In the genomic region with DNA sequence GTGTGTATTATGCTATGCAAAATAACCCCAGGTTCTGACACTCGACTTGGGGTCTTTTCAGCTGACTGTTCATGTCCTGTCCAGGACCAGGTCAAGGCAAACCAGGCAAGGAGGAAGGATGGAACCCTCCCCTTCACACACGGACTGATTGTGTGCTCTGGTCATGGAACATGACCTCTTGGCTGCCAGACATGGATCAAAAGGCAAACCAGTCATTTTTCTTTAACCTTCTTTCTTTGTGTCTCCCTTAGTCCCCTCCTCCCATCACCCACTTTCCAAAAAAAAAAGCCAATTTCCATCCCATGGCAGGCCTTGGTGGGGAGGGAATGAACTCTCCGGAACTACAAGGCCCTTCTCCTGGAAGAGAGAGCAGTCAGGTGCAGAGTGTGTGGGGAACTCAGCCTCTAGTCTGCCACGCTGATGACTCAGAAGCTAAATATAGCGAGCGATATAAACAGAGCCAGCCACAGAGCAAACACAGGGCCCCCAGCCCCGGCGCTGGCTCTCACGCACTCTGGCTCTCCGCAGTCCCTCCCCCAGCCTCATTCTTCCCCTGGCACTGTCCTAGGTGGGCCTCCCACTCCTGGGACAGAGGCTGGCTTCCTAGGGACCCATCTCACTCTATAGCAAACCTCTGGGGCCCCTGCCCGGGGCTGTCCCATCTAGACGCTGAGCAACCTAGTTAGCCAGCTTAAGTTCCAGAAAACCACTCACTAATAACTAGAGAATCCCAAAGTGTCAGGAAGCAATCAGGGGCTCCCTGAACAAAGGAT, we compare ENCODE assay signal across 8 cellular contexts. TPM values are rescaled to one million over a fixed set of nuclear protein-coding genes. Genes with fewer than 3 reads are reported as not detected.
DNase-seq lines count a peak whose midpoint lies in the region; ATAC-seq and TF ChIP-seq lines count a peak whose summit lies in the region.

No MANE protein-coding gene starts in this region.

- peak overlapping the region; percentile 65; the same call in 1 of the 2 replicates for H3K27ac ChIP-seq in ACC112 (ENCODE audit: low read depth, low read length)
- H3K27ac ChIP-seq in breast epithelium, result peak overlapping the region; percentile 89 to 92

- DNase-seq in NCI-H2029 (lab: John Stamatoyannopoulos, UW), result peak; percentile 75
- peak; percentile 84 for DNase-seq in UCSD-AML1 (lab: John Stamatoyannopoulos, UW; ENCODE audit: unreplicated experiment)
- peak; percentile 64 to 69 for DNase-seq in breast epithelium (ENCODE audit: low spot score in 2 of 2)
- peak; percentile 92 for DNase-seq in kidney glomerular epithelial cell (lab: John Stamatoyannopoulos, UW)
- DNase-seq in stimulated activated CD4-positive, alpha-beta T cell treated with anti-CD3 and anti-CD28 coated beads, Interleukin-1b, Interleukin-23, amount 100 ng/mL, for 4 hours (ENCODE audit: low read depth in 2 of 2), result peak; percentile 53 to 60

- H3K4me3 ChIP-seq in ACC112 (ENCODE audit: low read depth, low read length), result no peak overlapping the region
- H3K4me3 ChIP-seq in breast epithelium, result peak overlapping the region in 1 of 3 donors; percentile 51

- H3K27me3 ChIP-seq in ACC112 (ENCODE audit: insufficient read depth, low read length), result no peaks in the 10 kb centered on the region
- H3K27me3 ChIP-seq in breast epithelium, result no peaks in the 10 kb centered on the region

- no peaks in the 10 kb centered on the region for H3K36me3 ChIP-seq in ACC112 (ENCODE audit: insufficient read depth, low read length)
- H3K36me3 ChIP-seq in breast epithelium, result no peaks in the 10 kb centered on the region

- no peak for TF ChIP-seq CTCF in breast epithelium (IDR thresholded peaks at IDR 0.05)

- intact Hi-C loops in breast epithelium (cut with DNase I; ENCODE audit: low total_unique reads), result no loop called here

- no peaks in the 10 kb centered on the region for H3K9me3 ChIP-seq in breast epithelium

- TF ChIP-seq POLR2A in breast epithelium (IDR thresholded peaks at IDR 0.05), result no peak

- H2AFZ ChIP-seq in ACC112 (ENCODE audit: low read length, unreplicated experiment), result no peak overlapping the region

- no peaks in the 10 kb centered on the region for H3K79me2 ChIP-seq in ACC112 (ENCODE audit: control insufficient read depth, insufficient read depth, low read length, unreplicated experiment)

- peak; percentile 86 for ATAC-seq in GM18868 (IDR thresholded peaks at IDR 0.05; ENCODE audit: unreplicated experiment)
- ATAC-seq in HG03060 (IDR thresholded peaks at IDR 0.05; ENCODE audit: low read depth, unreplicated experiment), result peak; percentile 55

- peaks cover 36% of the 10 kb centered on the region for H3K4me1 ChIP-seq in ACC112 (ENCODE audit: control insufficient read depth, insufficient read depth, low read length, unreplicated experiment)
- H3K4me1 ChIP-seq in breast epithelium, result peaks cover 25 to 28% of the 10 kb centered on the region in 2 donors

RNA-seq across cellular contexts. Expression of gene BMF, which starts 10.0 kb away (rescaled TPM):
- total RNA-seq in breast epithelium, result 10 to 100 TPM in 1 of 3 donors, 1 to 10 TPM in 2; 8.2 to 24.4 (median 9.3) TPM

RNA-seq across cellular contexts. Expression of gene SRP14, which starts 59.7 kb away (rescaled TPM):
- total RNA-seq in breast epithelium, result 100 to 1,000 TPM; 279 to 310 (median 299) TPM
